ENCODE assay signal across 1 cellular context in the genomic region with DNA sequence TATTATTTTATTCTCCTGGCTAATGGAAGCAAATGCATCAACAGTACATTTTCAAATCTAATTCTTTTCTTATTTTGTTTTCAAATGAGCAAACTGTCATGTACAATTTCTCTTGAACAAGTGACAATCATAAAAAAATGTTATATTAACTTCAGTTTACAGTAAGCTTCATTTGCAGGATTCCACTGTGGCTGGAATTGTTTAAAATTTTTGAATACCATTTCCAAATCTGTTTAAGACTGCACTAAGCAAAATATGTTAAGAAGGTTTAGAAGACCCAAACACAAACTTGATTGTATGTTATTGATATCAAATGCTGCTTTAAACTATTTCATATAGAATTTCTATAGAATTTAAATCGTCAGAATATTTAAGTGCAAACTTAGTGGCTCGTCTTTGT.
TF ChIP-seq lines count a peak whose summit lies in the region.

No MANE protein-coding gene starts in this region.

TF ChIP-seq in IMR-90, 13 proteins besides CTCF, POLR2A, EP300 and RAD21 (continued from another document):
- TF ChIP-seq, protein P1, sequence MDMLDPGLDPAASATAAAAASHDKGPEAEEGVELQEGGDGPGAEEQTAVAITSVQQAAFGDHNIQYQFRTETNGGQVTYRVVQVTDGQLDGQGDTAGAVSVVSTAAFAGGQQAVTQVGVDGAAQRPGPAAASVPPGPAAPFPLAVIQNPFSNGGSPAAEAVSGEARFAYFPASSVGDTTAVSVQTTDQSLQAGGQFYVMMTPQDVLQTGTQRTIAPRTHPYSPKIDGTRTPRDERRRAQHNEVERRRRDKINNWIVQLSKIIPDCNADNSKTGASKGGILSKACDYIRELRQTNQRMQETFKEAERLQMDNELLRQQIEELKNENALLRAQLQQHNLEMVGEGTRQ (IDR thresholded peaks at IDR 0.05; ENCODE audit: low read depth, low read length): no peak
- no peak for TF ChIP-seq MXI1 (IDR thresholded peaks at IDR 0.05; ENCODE audit: borderline replicate concordance, low read depth, low read length)
- TF ChIP-seq SMC3 (IDR thresholded peaks at IDR 0.05; ENCODE audit: low read depth, low read length): no peak
